Comparison of ENCODE assay signal across 24 cellular contexts in the genomic region with DNA sequence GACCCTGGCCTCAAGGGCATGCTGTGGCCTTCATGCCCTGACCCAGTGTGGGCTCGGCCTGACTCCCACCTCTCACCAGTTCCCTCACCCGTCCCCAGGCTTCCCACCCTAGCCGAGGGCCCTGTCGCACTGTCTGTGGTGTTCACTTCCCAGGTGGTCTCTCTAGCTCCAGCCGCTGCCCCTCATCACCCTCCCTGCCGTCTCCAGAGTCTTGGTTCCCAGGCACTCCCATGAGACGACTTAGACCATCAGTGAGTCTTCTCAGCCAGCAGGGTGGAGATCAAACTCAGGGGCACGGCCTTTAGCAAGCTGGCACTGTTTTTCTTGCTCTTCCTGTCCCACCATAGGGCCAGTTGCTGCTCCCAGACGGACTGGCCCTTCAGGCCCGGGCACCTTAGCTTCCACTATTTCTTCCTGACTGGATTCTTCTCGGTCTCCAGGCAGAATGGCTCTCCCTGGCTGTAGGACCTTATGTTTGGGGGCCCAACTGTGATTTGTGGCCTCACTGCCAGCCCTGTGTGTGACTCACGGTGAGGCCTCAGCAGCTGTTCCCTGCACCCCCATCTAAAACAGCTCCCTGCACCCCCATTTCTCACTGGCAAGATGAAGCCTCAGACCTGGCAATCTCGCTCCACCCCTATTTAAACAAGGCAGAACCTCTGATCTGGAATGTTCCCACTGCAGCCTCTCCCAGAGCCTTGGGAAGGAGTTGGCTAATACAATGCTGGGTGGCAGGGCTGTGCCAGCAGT. TPM values are rescaled to one million over a fixed set of nuclear protein-coding genes. Genes with fewer than 3 reads are reported as not detected.
DNase-seq lines count a peak whose midpoint lies in the region; ATAC-seq and TF ChIP-seq lines count a peak whose summit lies in the region.
"Had no signal": no experiment of that assay in that cellular context is flagged by ENCODE, and none has a peak within 500 bp of the region (broad histone marks: within the 10 kb centered on the region; RNA-seq: fewer than 3 reads in every experiment).

No MANE protein-coding gene starts in this region.

- H3K27ac ChIP-seq in esophagus muscularis mucosa (replicated peaks in 1 of 4) (no peak overlapping the region), gastrocnemius medialis (peak overlapping the region in 3 of 4 donors; percentile 88 to 95 (median 89))
- H3K27ac ChIP-seq: 22Rv1, Peyer's patch, prostate gland, SK-N-MC had no signal

- TF ChIP-seq CTCF in esophagus muscularis mucosa (IDR thresholded peaks at IDR 0.05) (no peak), gastrocnemius medialis (IDR thresholded peaks at IDR 0.05 in 4 of 5, conservative IDR thresholded peaks at IDR 0.05 in 1 of 5) (no peak)

- H3K9me3 ChIP-seq in esophagus muscularis mucosa (no peaks in the 10 kb centered on the region), gastrocnemius medialis (no peaks in the 10 kb centered on the region)
- H3K9me3 ChIP-seq: Peyer's patch, prostate gland, stomach had no signal

- in situ Hi-C loops in gastrocnemius medialis (cut with MboI; ENCODE audit: low sequenced_read_pairs in 4 of 4): no loop called here

- H3K4me3 ChIP-seq in esophagus muscularis mucosa: no peak overlapping the region
- no peak overlapping the region for H3K4me3 ChIP-seq in gastrocnemius medialis
- H3K4me3 ChIP-seq: Peyer's patch, prostate gland, SK-N-MC, stomach had no signal

- TF ChIP-seq POLR2A in esophagus muscularis mucosa (IDR thresholded peaks at IDR 0.05; ENCODE audit: low read depth) (no peak), gastrocnemius medialis (IDR thresholded peaks at IDR 0.05) (no peak)

- H3K4me1 ChIP-seq in esophagus muscularis mucosa (peaks cover 9 to 26% (median 18%) of the 10 kb centered on the region in 4 donors), gastrocnemius medialis (peaks cover 31 to 35% of the 10 kb centered on the region in 2 donors)
- H3K4me1 ChIP-seq: prostate gland had no signal

- peaks cover 0 to 63% (median 3%) of the 10 kb centered on the region in 4 donors for H3K27me3 ChIP-seq in esophagus muscularis mucosa
- H3K27me3 ChIP-seq in gastrocnemius medialis: peaks cover 0 to 4% (median 3%) of the 10 kb centered on the region in 3 donors

- peak; percentile 30 for DNase-seq in DMS 273 (lab: John Stamatoyannopoulos, UW; ENCODE audit: unreplicated experiment)
- DNase-seq in DMS 273 treated with DMSO at 0.1 percent for 48 hours (lab: John Stamatoyannopoulos, UW): no peak
- DNase-seq in HuH-7.5 (ENCODE audit: low spot score): peak; percentile 10
- peak; percentile 90 for DNase-seq in esophagus muscularis mucosa (ENCODE audit: extremely low spot score)
- DNase-seq in gastrocnemius medialis: no peak
- DNase-seq in sciatic nerve (ENCODE audit: low spot score): no peak
- DNase-seq: activated CD4-positive, alpha-beta T cell treated with anti-CD3 and anti-CD28 coated beads, Interleukin-2, amount 50 U/mL, for 48 hours; activated naive CD4-positive, alpha-beta T cell treated with Interleukin-2 at 50 U/mL for 16 hours; activated T-cell treated with anti-CD3 and anti-CD28 coated beads, Interleukin-2, amount 50 U/mL, for 4 hours; effector CD4-positive, alpha-beta T cell; GOT3; KBM-7; left cardiac atrium; midbrain; NCI-H1092 treated with DMSO at 0.1 percent for 48 hours; NCI-H510A; Peyer's patch; small intestine; stomach had no signal

- no peaks in the 10 kb centered on the region for H3K36me3 ChIP-seq in esophagus muscularis mucosa
- no peaks in the 10 kb centered on the region for H3K36me3 ChIP-seq in gastrocnemius medialis
- H3K36me3 ChIP-seq: Peyer's patch, prostate gland, stomach had no signal

- intact Hi-C loops in esophagus muscularis mucosa (cut with DNase I) (loop anchor here (5.0 kb wide), 1 partner anchor 197 kb away; no protein-coding TSS in a partner anchor), gastrocnemius medialis (cut with DNase I; ENCODE audit: low total_unique reads) (no loop called here), sciatic nerve (cut with DNase I) (loop anchor here (10.0 kb wide), 2 partner anchors 124 to 194 kb away; no protein-coding TSS in a partner anchor)

- 88% methylated on average over 13 of the region's 13 CpGs for WGBS in esophagus muscularis mucosa

- TF ChIP-seq EP300 in esophagus muscularis mucosa (IDR thresholded peaks at IDR 0.05): no peak

- ATAC-seq in gastrocnemius medialis (no peak), GM18870 (IDR thresholded peaks at IDR 0.05; ENCODE audit: unreplicated experiment) (no peak), GM19467 (IDR thresholded peaks at IDR 0.05; ENCODE audit: unreplicated experiment) (no peak), sciatic nerve (no peak)
- ATAC-seq: activated T-cell treated with anti-CD3 and anti-CD28 coated beads, Interleukin-2, amount 50 U/mL, for 4 hours had no signal

RNA-seq across cellular contexts. Expression of a gene that starts 9.4 kb away (rescaled TPM):
- total RNA-seq in esophagus muscularis mucosa (10 to 100 TPM; 13.6 to 24.1 (median 15.3) TPM), gastrocnemius medialis (10 to 100 TPM; 12.8 to 46.0 (median 23.6) TPM), sciatic nerve (13.9 TPM)

Comparison
In these comparisons a context has a peak if more than half of its experiments do, and no peak if none do; other contexts are left out.
1. DNase-seq: peak in DMS 273 (single experiment), HuH-7.5 (single experiment) and esophagus muscularis mucosa (single experiment); none in DMS 273 treated with DMSO at 0.1 percent for 48 hours (single experiment), gastrocnemius medialis (0 of 2) and sciatic nerve (single experiment).
2. H3K27ac ChIP-seq: peak in gastrocnemius medialis (3 of 4); none in esophagus muscularis mucosa (0 of 4).